In genomic region chr16:9192746-9193145, GRCh38 we compare ENCODE assay signal across 20 cellular contexts.
"Had no signal": no experiment of that assay in that cellular context is flagged by ENCODE, and none has a peak within 500 bp of the region (broad histone marks: within the 10 kb centered on the region; RNA-seq: fewer than 3 reads in every experiment).

No MANE protein-coding gene starts in this region.

- H3K4me1 Mint-ChIP-seq: activated CD4-positive, alpha-beta T cell treated with anti-CD3 and anti-CD28 coated beads for 36 hours; activated T-helper 17 cell treated with anti-CD3 and anti-CD28 coated beads, Interleukin-2, amount 50 U/mL, for 72 hours; natural killer cell; T-cell had no signal

- H3K9me3 Mint-ChIP-seq: activated naive CD4-positive, alpha-beta T cell treated with anti-CD3 and anti-CD28 coated beads for 36 hours; activated T-helper 17 cell treated with anti-CD3 and anti-CD28 coated beads, Interleukin-2, amount 50 U/mL, for 72 hours; natural killer cell; T-cell had no signal

- H3K27me3 Mint-ChIP-seq: activated CD4-positive, alpha-beta T cell treated with anti-CD3 and anti-CD28 coated beads for 36 hours had no signal

- H3K4me3 ChIP-seq: coronary artery, psoas muscle, upper lobe of left lung had no signal

- ATAC-seq: activated CD4-positive, alpha-beta T cell treated with anti-CD3 and anti-CD28 coated beads for 36 hours; activated T-helper 17 cell treated with anti-CD3 and anti-CD28 coated beads, Interleukin-2, amount 50 U/mL, for 72 hours; left colon; natural killer cell; psoas muscle; sciatic nerve; T-cell had no signal

- DNase-seq: activated CD4-positive, alpha-beta T cell treated with anti-CD3 and anti-CD28 coated beads for 36 hours; activated naive CD4-positive, alpha-beta T cell treated with anti-CD3 and anti-CD28 coated beads for 36 hours; activated T-cell treated with anti-CD3 and anti-CD28 coated beads for 4 hours; central memory CD4-positive, alpha-beta T cell; effector CD8-positive, alpha-beta T cell; hypothalamus; left colon; natural killer cell; nucleus accumbens; psoas muscle; stimulated activated CD4-positive, alpha-beta T cell treated with anti-CD3 and anti-CD28 coated beads, Interleukin-2, amount 100 ng/mL, for 24 hours; stimulated activated naive CD4-positive, alpha-beta T cell; substantia nigra; T-cell; T1000; upper lobe of left lung; WERI-Rb-1 had no signal

- H3K27ac Mint-ChIP-seq: activated CD4-positive, alpha-beta T cell treated with anti-CD3 and anti-CD28 coated beads for 36 hours; activated naive CD4-positive, alpha-beta T cell treated with anti-CD3 and anti-CD28 coated beads for 36 hours; activated T-helper 17 cell treated with anti-CD3 and anti-CD28 coated beads, Interleukin-2, amount 50 U/mL, for 72 hours; natural killer cell; T-cell had no signal

- H3K36me3 Mint-ChIP-seq: natural killer cell, T-cell had no signal

- H3K4me3 Mint-ChIP-seq: activated CD4-positive, alpha-beta T cell treated with anti-CD3 and anti-CD28 coated beads for 36 hours; activated naive CD4-positive, alpha-beta T cell treated with anti-CD3 and anti-CD28 coated beads for 36 hours; activated T-helper 17 cell treated with anti-CD3 and anti-CD28 coated beads, Interleukin-2, amount 50 U/mL, for 72 hours; natural killer cell; T-cell had no signal
